ENCODE assay signal across 1 cellular context in the genomic region with DNA sequence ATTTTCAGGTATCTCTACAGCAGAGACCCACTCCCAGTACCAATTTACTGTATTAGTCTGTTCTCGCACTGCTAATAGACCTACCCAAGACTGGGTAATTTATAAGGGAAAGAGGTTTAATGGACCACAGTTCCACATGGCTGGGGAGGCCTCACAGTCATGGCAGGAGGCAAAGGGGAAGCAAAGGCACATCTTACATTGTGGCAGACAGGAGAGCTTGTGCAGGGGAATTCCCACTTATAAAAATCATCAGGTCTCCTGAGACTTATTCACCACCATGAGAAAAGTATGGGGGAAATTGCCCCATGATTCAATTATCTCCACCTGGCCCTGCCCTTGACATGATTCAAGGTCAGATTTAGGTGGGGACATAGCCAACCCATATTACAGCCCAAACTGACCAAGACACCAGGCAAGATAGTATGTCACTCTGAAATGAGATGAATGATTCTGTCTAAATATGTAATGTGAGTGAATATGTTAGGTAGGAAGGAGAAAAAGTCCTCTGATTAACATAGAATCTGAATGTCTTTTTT.
TF ChIP-seq lines count a peak whose summit lies in the region.

No MANE protein-coding gene starts in this region.

TF ChIP-seq in SK-N-SH treated with all-trans-retinoic acid at 6 μM for 48 hours, 23 proteins besides CTCF, POLR2A, EP300 and RAD21 (continued from another document):
- TF ChIP-seq, protein P1, sequence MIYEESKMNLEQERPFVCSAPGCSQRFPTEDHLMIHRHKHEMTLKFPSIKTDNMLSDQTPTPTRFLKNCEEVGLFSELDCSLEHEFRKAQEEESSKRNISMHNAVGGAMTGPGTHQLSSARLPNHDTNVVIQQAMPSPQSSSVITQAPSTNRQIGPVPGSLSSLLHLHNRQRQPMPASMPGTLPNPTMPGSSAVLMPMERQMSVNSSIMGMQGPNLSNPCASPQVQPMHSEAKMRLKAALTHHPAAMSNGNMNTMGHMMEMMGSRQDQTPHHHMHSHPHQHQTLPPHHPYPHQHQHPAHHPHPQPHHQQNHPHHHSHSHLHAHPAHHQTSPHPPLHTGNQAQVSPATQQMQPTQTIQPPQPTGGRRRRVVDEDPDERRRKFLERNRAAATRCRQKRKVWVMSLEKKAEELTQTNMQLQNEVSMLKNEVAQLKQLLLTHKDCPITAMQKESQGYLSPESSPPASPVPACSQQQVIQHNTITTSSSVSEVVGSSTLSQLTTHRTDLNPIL (CRISPR knock-in tag; IDR thresholded peaks at IDR 0.05; ENCODE audit: low read depth) = no peak
- TF ChIP-seq TCF4 (CRISPR knock-in tag; IDR thresholded peaks at IDR 0.05; ENCODE audit: borderline replicate concordance) (no peak), CSDC2 (CRISPR knock-in tag; IDR thresholded peaks at IDR 0.05) (no peak), OSR1 (CRISPR knock-in tag; IDR thresholded peaks at IDR 0.05) (no peak), ARNTL (CRISPR knock-in tag; IDR thresholded peaks at IDR 0.05; ENCODE audit: borderline replicate concordance, low read depth) (no peak), TSHZ2 (CRISPR knock-in tag; IDR thresholded peaks at IDR 0.05) (no peak)
TF ChIP-seq in SK-N-SH treated with all-trans-retinoic acid at 6 μM for 48 hours: peak in this region for 0.
